9 cellular contexts compared by ENCODE assay signal in genomic region chr10:50470345-50470744, GRCh38.
DNase-seq lines count a peak whose midpoint lies in the region; ATAC-seq, FAIRE-seq and TF ChIP-seq lines count a peak whose summit lies in the region.
"Had no signal": no experiment of that assay in that cellular context is flagged by ENCODE, and none has a peak within 500 bp of the region (broad histone marks: within the 10 kb centered on the region; RNA-seq: fewer than 3 reads in every experiment).

No MANE protein-coding gene starts in this region.

- peaks cover 44% of the 10 kb centered on the region for H3K4me1 Mint-ChIP-seq in activated naive CD4-positive, alpha-beta T cell treated with anti-CD3 and anti-CD28 coated beads for 36 hours (ENCODE audit: low read depth)
- H3K4me1 Mint-ChIP-seq in activated naive CD4-positive, alpha-beta T cell treated with anti-CD3 and anti-CD28 coated beads, Interleukin-2, amount 10 ng/mL, durations not matched to agents 7 days and 5 days = peaks cover 24% of the 10 kb centered on the region
- H3K4me1 Mint-ChIP-seq in astrocyte (ENCODE audit: low read depth, unreplicated experiment) = peaks cover 20% of the 10 kb centered on the region
- peaks cover 68% of the 10 kb centered on the region for H3K4me1 Mint-ChIP-seq in activated T-cell treated with anti-CD3 and anti-CD28 coated beads, Interleukin-2, amount 50 U/mL, for 24 hours (ENCODE audit: low read depth)

- H3K9me3 ChIP-seq in astrocyte (ENCODE audit: insufficient read depth, low read depth, low read length) = no peaks in the 10 kb centered on the region
- H3K9me3 ChIP-seq in suprapubic skin = no peaks in the 10 kb centered on the region

- H3K27me3 ChIP-seq in astrocyte (ENCODE audit: insufficient read depth, low read length) (no peaks in the 10 kb centered on the region), suprapubic skin (no peaks in the 10 kb centered on the region)

- peak overlapping the region; percentile 41 for H3K4me2 ChIP-seq in astrocyte (ENCODE audit: low read length)

- no peaks in the 10 kb centered on the region for H3K27me3 Mint-ChIP-seq in activated naive CD4-positive, alpha-beta T cell treated with anti-CD3 and anti-CD28 coated beads for 36 hours (ENCODE audit: low read depth)
- no peaks in the 10 kb centered on the region for H3K27me3 Mint-ChIP-seq in activated naive CD4-positive, alpha-beta T cell treated with anti-CD3 and anti-CD28 coated beads, Interleukin-2, amount 10 ng/mL, durations not matched to agents 7 days and 5 days
- H3K27me3 Mint-ChIP-seq in astrocyte (ENCODE audit: low read depth, unreplicated experiment) = no peaks in the 10 kb centered on the region
- no peaks in the 10 kb centered on the region for H3K27me3 Mint-ChIP-seq in activated T-cell treated with anti-CD3 and anti-CD28 coated beads, Interleukin-2, amount 50 U/mL, for 24 hours

- no peak overlapping the region for H3K9ac ChIP-seq in astrocyte (ENCODE audit: low read length)

- no peak overlapping the region for H2AFZ ChIP-seq in astrocyte (ENCODE audit: low read depth, low read length)

- DNase-seq in activated naive CD4-positive, alpha-beta T cell treated with anti-CD3 and anti-CD28 coated beads for 36 hours = peak; percentile 15
- DNase-seq in activated naive CD4-positive, alpha-beta T cell treated with anti-CD3 and anti-CD28 coated beads, Interleukin-2, amount 10 ng/mL, durations not matched to agents 7 days and 5 days = no peak
- DNase-seq in astrocyte (ENCODE audit: low read depth) (no peak), suprapubic skin (ENCODE audit: low spot score in 2 of 2) (no peak), RKO (ENCODE audit: low spot score) (no peak), 8988T (no peak)
- no peak for DNase-seq in activated T-cell treated with anti-CD3 and anti-CD28 coated beads, Interleukin-2, amount 50 U/mL, for 24 hours

- H3K9me3 Mint-ChIP-seq in activated naive CD4-positive, alpha-beta T cell treated with anti-CD3 and anti-CD28 coated beads for 36 hours = no peaks in the 10 kb centered on the region
- H3K9me3 Mint-ChIP-seq in activated naive CD4-positive, alpha-beta T cell treated with anti-CD3 and anti-CD28 coated beads, Interleukin-2, amount 10 ng/mL, durations not matched to agents 7 days and 5 days = no peaks in the 10 kb centered on the region
- H3K9me3 Mint-ChIP-seq in astrocyte (ENCODE audit: unreplicated experiment) = no peaks in the 10 kb centered on the region
- H3K9me3 Mint-ChIP-seq in activated T-cell treated with anti-CD3 and anti-CD28 coated beads, Interleukin-2, amount 50 U/mL, for 24 hours = no peaks in the 10 kb centered on the region
- H3K9me3 Mint-ChIP-seq: neural crest cell had no signal

- H3K36me3 ChIP-seq in astrocyte (ENCODE audit: insufficient read depth, low read length) (no peaks in the 10 kb centered on the region), suprapubic skin (no peaks in the 10 kb centered on the region)

- H3K36me3 Mint-ChIP-seq in activated naive CD4-positive, alpha-beta T cell treated with anti-CD3 and anti-CD28 coated beads for 36 hours (ENCODE audit: low read depth) = peaks cover 4% of the 10 kb centered on the region
- no peaks in the 10 kb centered on the region for H3K36me3 Mint-ChIP-seq in activated naive CD4-positive, alpha-beta T cell treated with anti-CD3 and anti-CD28 coated beads, Interleukin-2, amount 10 ng/mL, durations not matched to agents 7 days and 5 days
- no peaks in the 10 kb centered on the region for H3K36me3 Mint-ChIP-seq in astrocyte (ENCODE audit: low read depth, unreplicated experiment)
- H3K36me3 Mint-ChIP-seq in activated T-cell treated with anti-CD3 and anti-CD28 coated beads, Interleukin-2, amount 50 U/mL, for 24 hours (ENCODE audit: low read depth) = peaks cover 7% of the 10 kb centered on the region

- TF ChIP-seq CTCF in astrocyte (IDR thresholded peaks at IDR 0.05; ENCODE audit: insufficient read depth, low read depth, low read length) = no peak
- no peak for TF ChIP-seq CTCF in suprapubic skin (IDR thresholded peaks at IDR 0.05)

- TF ChIP-seq POLR2A in suprapubic skin (IDR thresholded peaks at IDR 0.05) = no peak

- H3K27ac ChIP-seq in astrocyte (ENCODE audit: low read depth, low read length) (no peak overlapping the region), suprapubic skin (peak overlapping the region; percentile 12)

- H3K4me3 Mint-ChIP-seq in activated naive CD4-positive, alpha-beta T cell treated with anti-CD3 and anti-CD28 coated beads for 36 hours = no peak overlapping the region
- no peak overlapping the region for H3K4me3 Mint-ChIP-seq in activated naive CD4-positive, alpha-beta T cell treated with anti-CD3 and anti-CD28 coated beads, Interleukin-2, amount 10 ng/mL, durations not matched to agents 7 days and 5 days
- no peak overlapping the region for H3K4me3 Mint-ChIP-seq in astrocyte (ENCODE audit: unreplicated experiment)
- no peak overlapping the region for H3K4me3 Mint-ChIP-seq in activated T-cell treated with anti-CD3 and anti-CD28 coated beads, Interleukin-2, amount 50 U/mL, for 24 hours
- H3K4me3 Mint-ChIP-seq: neural crest cell had no signal

- H3K79me2 ChIP-seq in astrocyte (ENCODE audit: insufficient read depth, low read length) = no peaks in the 10 kb centered on the region

- H3K4me3 ChIP-seq in astrocyte (ENCODE audit: insufficient read depth, low read depth, low read length) (no peak overlapping the region), suprapubic skin (no peak overlapping the region)

- intact Hi-C loops in activated naive CD4-positive, alpha-beta T cell treated with anti-CD3 and anti-CD28 coated beads for 36 hours (cut with micrococcal nuclease) = no loop called here

- ATAC-seq in HG02981 (IDR thresholded peaks at IDR 0.05; ENCODE audit: unreplicated experiment) = peak; percentile 64

- TF ChIP-seq EP300 in suprapubic skin (IDR thresholded peaks at IDR 0.05) = no peak

- FAIRE-seq in astrocyte (lab: Jason Lieb, UNC) = no peak

- H3K4me1 ChIP-seq in astrocyte (ENCODE audit: insufficient read depth, low read length) (peaks cover 17% of the 10 kb centered on the region), suprapubic skin (peaks cover 40% of the 10 kb centered on the region)

- no peaks in the 10 kb centered on the region for H4K20me1 ChIP-seq in astrocyte (ENCODE audit: insufficient read depth, low read length)

- CTCF ChIA-PET in activated naive CD4-positive, alpha-beta T cell treated with anti-CD3 and anti-CD28 coated beads for 36 hours (lab: Charles Lee) = interaction anchor here (0.6 kb wide), 1 partner anchor 156 kb away, joined by 3 read pairs; no protein-coding TSS in a partner anchor
- CTCF ChIA-PET in activated naive CD4-positive, alpha-beta T cell treated with anti-CD3 and anti-CD28 coated beads, Interleukin-2, amount 10 ng/mL, durations not matched to agents 7 days and 5 days (lab: Charles Lee) = no interaction called here

- H3K27ac Mint-ChIP-seq in activated naive CD4-positive, alpha-beta T cell treated with anti-CD3 and anti-CD28 coated beads for 36 hours = no peak overlapping the region
- H3K27ac Mint-ChIP-seq in activated naive CD4-positive, alpha-beta T cell treated with anti-CD3 and anti-CD28 coated beads, Interleukin-2, amount 10 ng/mL, durations not matched to agents 7 days and 5 days = no peak overlapping the region
- no peak overlapping the region for H3K27ac Mint-ChIP-seq in astrocyte (ENCODE audit: unreplicated experiment)
- H3K27ac Mint-ChIP-seq in activated T-cell treated with anti-CD3 and anti-CD28 coated beads, Interleukin-2, amount 50 U/mL, for 24 hours = no peak overlapping the region
